In the genomic region with DNA sequence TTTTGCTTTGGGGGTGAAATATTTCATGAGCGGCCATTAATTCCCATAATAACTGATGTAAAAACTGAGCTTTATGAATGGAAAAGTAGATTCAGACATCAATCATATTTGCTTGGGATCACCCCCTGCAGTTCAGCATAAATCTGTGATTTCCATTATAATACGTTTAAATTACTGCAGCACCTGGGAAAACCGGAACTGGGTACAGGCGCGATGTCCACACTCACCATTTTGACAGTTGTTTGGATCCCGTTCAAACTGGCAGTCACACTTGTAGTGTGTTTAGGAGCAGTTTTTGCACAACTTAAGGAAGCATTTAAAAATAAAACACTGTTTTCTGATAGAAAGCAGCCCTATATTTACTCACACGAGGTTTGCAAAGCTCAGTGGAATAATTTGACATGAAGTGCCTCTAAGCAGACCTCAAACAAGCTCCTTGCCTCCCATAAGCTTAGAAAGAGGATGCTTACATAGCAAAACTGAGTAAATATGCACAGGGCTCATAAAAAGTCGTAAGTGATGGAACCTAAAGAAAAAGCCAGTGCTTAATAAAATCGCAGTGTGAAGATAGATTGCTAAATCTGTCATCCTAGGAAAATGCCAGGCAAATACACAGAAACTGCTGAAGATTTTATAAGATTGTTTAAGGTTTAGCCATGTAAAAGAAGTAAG, we compare ENCODE assay signal across 17 cellular contexts.
DNase-seq lines count a peak whose midpoint lies in the region; ATAC-seq and TF ChIP-seq lines count a peak whose summit lies in the region.
"Had no signal": no experiment of that assay in that cellular context is flagged by ENCODE, and none has a peak within 500 bp of the region (broad histone marks: within the 10 kb centered on the region; RNA-seq: fewer than 3 reads in every experiment).

No MANE protein-coding gene starts in this region.

- no peaks in the 10 kb centered on the region for H3K4me1 Mint-ChIP-seq in stimulated activated naive B cell treated with anti-CD40 and anti-IgM and Interleukin-4, amounts not matched to agents 10 μg/mL and 1 μg/mL and 100 μg/mL, for 72 hours

- H3K4me2 ChIP-seq in hepatocyte = peak overlapping the region; percentile 58
- H3K4me2 ChIP-seq: KMS-11, SK-N-SH had no signal

- no peaks in the 10 kb centered on the region for H3K36me3 ChIP-seq in hepatocyte (replicated peaks; ENCODE audit: insufficient read depth, low read depth)
- H3K36me3 ChIP-seq: BE2C, MG63 had no signal

- H3K27me3 Mint-ChIP-seq in stimulated activated naive B cell treated with anti-CD40 and anti-IgM and Interleukin-4, amounts not matched to agents 10 μg/mL and 1 μg/mL and 100 μg/mL, for 72 hours = peaks cover 4 to 7% of the 10 kb centered on the region in 2 donors

- H3K9me2 ChIP-seq in hepatocyte (replicated peaks; ENCODE audit: insufficient read depth) = no peaks in the 10 kb centered on the region
- H3K9me2 ChIP-seq: SK-N-SH had no signal

- H3K27ac ChIP-seq in hepatocyte = no peak overlapping the region
- H3K27ac ChIP-seq: KMS-11 had no signal

- WGBS in hepatocyte (ENCODE audit: low lambda C conversion rate, missing lambda C conversion rate) = 63% methylated on average over 9 of the region's 9 CpGs

- H3K4me3 Mint-ChIP-seq in stimulated activated naive B cell treated with anti-CD40 and anti-IgM and Interleukin-4, amounts not matched to agents 10 μg/mL and 1 μg/mL and 100 μg/mL, for 72 hours = no peak overlapping the region
- H3K4me3 Mint-ChIP-seq: CD8-positive, alpha-beta T cell; HFFc6; T-helper 1 cell treated with Interleukin-12 subunit alpha and Interleukin-12 subunit beta and Interleukin-4 antibody, amounts not matched to agents 30 μg/mL and 1 μg/mL, for 36 hours had no signal

- H2AFZ ChIP-seq in hepatocyte = no peak overlapping the region

- no peaks in the 10 kb centered on the region for H3K9me3 ChIP-seq in hepatocyte (ENCODE audit: low read depth)
- H3K9me3 ChIP-seq: BE2C, MG63, SK-N-SH had no signal

- H3K27me3 ChIP-seq in hepatocyte = no peaks in the 10 kb centered on the region
- H3K27me3 ChIP-seq: BE2C, MG63 had no signal

- H3K9me3 Mint-ChIP-seq in stimulated activated naive B cell treated with anti-CD40 and anti-IgM and Interleukin-4, amounts not matched to agents 10 μg/mL and 1 μg/mL and 100 μg/mL, for 72 hours = peaks cover 6 to 8% of the 10 kb centered on the region in 2 donors
- H3K9me3 Mint-ChIP-seq: HFFc6; T-helper 1 cell treated with Interleukin-12 subunit alpha and Interleukin-12 subunit beta and Interleukin-4 antibody, amounts not matched to agents 30 μg/mL and 1 μg/mL, for 36 hours had no signal

- no peak for TF ChIP-seq CTCF in hepatocyte (IDR thresholded peaks at IDR 0.05; ENCODE audit: poor library complexity)

- no peak overlapping the region for H3K27ac Mint-ChIP-seq in stimulated activated naive B cell treated with anti-CD40 and anti-IgM and Interleukin-4, amounts not matched to agents 10 μg/mL and 1 μg/mL and 100 μg/mL, for 72 hours
- H3K27ac Mint-ChIP-seq: CD8-positive, alpha-beta T cell; HFFc6; T-helper 1 cell treated with Interleukin-12 subunit alpha and Interleukin-12 subunit beta and Interleukin-4 antibody, amounts not matched to agents 30 μg/mL and 1 μg/mL, for 36 hours had no signal

- peaks cover 4% of the 10 kb centered on the region for H3K4me1 ChIP-seq in hepatocyte (ENCODE audit: insufficient read depth)
- H3K4me1 ChIP-seq: BE2C had no signal

- ATAC-seq in stimulated activated naive B cell treated with anti-CD40 and anti-IgM and Interleukin-4, amounts not matched to agents 10 μg/mL and 1 μg/mL and 100 μg/mL, for 72 hours (replicated peaks) = no peak
- ATAC-seq: CD8-positive, alpha-beta T cell had no signal

- DNase-seq in DMS153 treated with DMSO at 0.1 percent for 48 hours (lab: John Stamatoyannopoulos, UW; ENCODE audit: unreplicated experiment) (peak; percentile 28), HuH-7 (ENCODE audit: low spot score) (peak; percentile 1), NCI-H748 (lab: John Stamatoyannopoulos, UW; ENCODE audit: unreplicated experiment) (peak; percentile 67), hepatocyte (ENCODE audit: low spot score) (no peak), inferior parietal cortex (ENCODE audit: extremely low spot score) (no peak), NCI-H446 (lab: John Stamatoyannopoulos, UW) (no peak)
- no peak for DNase-seq in stimulated activated naive B cell treated with anti-CD40 and anti-IgM and Interleukin-4, amounts not matched to agents 10 μg/mL and 1 μg/mL and 100 μg/mL, for 72 hours
- DNase-seq: BE2C; CD8-positive, alpha-beta T cell; GOT3; HFFc6; MG63; NCI-H2171 treated with DMSO at 0.1 percent for 48 hours; NCI-H524; SK-N-SH had no signal

- H3K4me3 ChIP-seq in hepatocyte = no peak overlapping the region
- H3K4me3 ChIP-seq: MG63 had no signal

- no peaks in the 10 kb centered on the region for H3K36me3 Mint-ChIP-seq in stimulated activated naive B cell treated with anti-CD40 and anti-IgM and Interleukin-4, amounts not matched to agents 10 μg/mL and 1 μg/mL and 100 μg/mL, for 72 hours
- H3K36me3 Mint-ChIP-seq: CD8-positive, alpha-beta T cell had no signal

- H4K20me1 ChIP-seq in hepatocyte (ENCODE audit: insufficient read depth, poor library complexity, severe bottlenecking) = no peaks in the 10 kb centered on the region

- peaks cover 9% of the 10 kb centered on the region for H3K79me2 ChIP-seq in hepatocyte

Comparison
In these comparisons a context has a peak if more than half of its experiments do, and no peak if none do; other contexts are left out.
1. DNase-seq: peak in DMS153 treated with DMSO at 0.1 percent for 48 hours (single experiment), HuH-7 (single experiment) and NCI-H748 (single experiment); none in hepatocyte (single experiment), stimulated activated naive B cell treated with anti-CD40 and anti-IgM and Interleukin-4, amounts not matched to agents 10 μg/mL and 1 μg/mL and 100 μg/mL, for 72 hours (single experiment), inferior parietal cortex (single experiment) and NCI-H446 (0 of 2).